Comparison of ENCODE assay signal across 1 cellular context in genomic region chr1:109995536-109995935, GRCh38.
TF ChIP-seq lines count a peak whose summit lies in the region.

No MANE protein-coding gene starts in this region.

TF ChIP-seq in HepG2, 621 proteins besides CTCF, POLR2A, EP300 and RAD21:
- TF ChIP-seq ZNF878 (CRISPR knock-in tag; IDR thresholded peaks at IDR 0.05) (no peak), DBP (CRISPR knock-in tag; IDR thresholded peaks at IDR 0.05; ENCODE audit: not compliant biosample characterization) (no peak), RORA (CRISPR knock-in tag; IDR thresholded peaks at IDR 0.05) (no peak), ZNF780A (CRISPR knock-in tag; IDR thresholded peaks at IDR 0.05) (no peak), PRMT3 (CRISPR knock-in tag; IDR thresholded peaks at IDR 0.05; ENCODE audit: borderline replicate concordance, low read depth) (no peak), MAFK (conservative IDR thresholded peaks at IDR 0.05 in 1 of 2, IDR thresholded peaks at IDR 0.05 in 1 of 2; ENCODE audit: low read length in 2 of 2) (no peak)
